In genomic region chr13:30587231-30587630, GRCh38 we compare ENCODE assay signal across 34 cellular contexts. TPM values are rescaled to one million over a fixed set of nuclear protein-coding genes. Genes with fewer than 3 reads are reported as not detected.
DNase-seq lines count a peak whose midpoint lies in the region; ATAC-seq, FAIRE-seq and TF ChIP-seq lines count a peak whose summit lies in the region.
"Had no signal": no experiment of that assay in that cellular context is flagged by ENCODE, and none has a peak within 500 bp of the region (broad histone marks: within the 10 kb centered on the region; RNA-seq: fewer than 3 reads in every experiment).

No MANE protein-coding gene starts in this region.

- H3K9me3 ChIP-seq in smooth muscle cell (replicated peaks; ENCODE audit: low read depth): no peaks in the 10 kb centered on the region
- H3K9me3 ChIP-seq: A549; BE2C; BLaER1; BLaER1 treated with 17β-estradiol and CSF1 and Interleukin-3, amounts not matched to agents 10 nM and 100 nM; Caco-2 had no signal

- TF ChIP-seq CTCF in bronchial epithelial cell (IDR thresholded peaks at IDR 0.05; ENCODE audit: insufficient read depth, low read length, severe bottlenecking) (no peak), epithelial cell of esophagus (IDR thresholded peaks at IDR 0.05; ENCODE audit: insufficient read depth, low read depth, low read length, missing control alignments) (no peak), foreskin keratinocyte (conservative IDR thresholded peaks at IDR 0.05) (no peak), smooth muscle cell (IDR thresholded peaks at IDR 0.05; ENCODE audit: borderline replicate concordance, insufficient read depth, poor library complexity, severe bottlenecking) (no peak)

- H3K36me3 ChIP-seq in bronchial epithelial cell (ENCODE audit: control insufficient read depth, insufficient read depth, low read length) (no peaks in the 10 kb centered on the region), smooth muscle cell (ENCODE audit: low read depth) (no peaks in the 10 kb centered on the region)
- H3K36me3 ChIP-seq: BE2C; BLaER1; BLaER1 treated with 17β-estradiol and CSF1 and Interleukin-3, amounts not matched to agents 10 nM and 100 nM had no signal

- H3K9ac ChIP-seq in smooth muscle cell (ENCODE audit: low read depth): no peak overlapping the region
- H3K9ac ChIP-seq: BLaER1; BLaER1 treated with 17β-estradiol and CSF1 and Interleukin-3, amounts not matched to agents 10 nM and 100 nM had no signal

- H4K20me1 ChIP-seq in smooth muscle cell (ENCODE audit: low read depth): no peaks in the 10 kb centered on the region
- H4K20me1 ChIP-seq: BLaER1; BLaER1 treated with 17β-estradiol and CSF1 and Interleukin-3, amounts not matched to agents 10 nM and 100 nM had no signal

- H3K27me3 ChIP-seq in bronchial epithelial cell (ENCODE audit: control insufficient read depth, insufficient read depth, low read length): no peaks in the 10 kb centered on the region
- H3K27me3 ChIP-seq in foreskin keratinocyte: no peaks in the 10 kb centered on the region
- no peaks in the 10 kb centered on the region for H3K27me3 ChIP-seq in smooth muscle cell (ENCODE audit: low read depth)
- H3K27me3 ChIP-seq: BE2C; BLaER1; BLaER1 treated with 17β-estradiol and CSF1 and Interleukin-3, amounts not matched to agents 10 nM and 100 nM had no signal

- H3K27ac ChIP-seq in epithelial cell of prostate (peak overlapping the region; percentile 74), foreskin keratinocyte (no peak overlapping the region), smooth muscle cell (ENCODE audit: low read depth) (no peak overlapping the region)
- H3K27ac ChIP-seq: 22Rv1; A549; BLaER1; BLaER1 treated with 17β-estradiol and CSF1 and Interleukin-3, amounts not matched to agents 10 nM and 100 nM; C4-2B had no signal

- no peak overlapping the region for H2AFZ ChIP-seq in smooth muscle cell (ENCODE audit: low read depth)

- 93% methylated on average over 1 of the region's 1 CpG for WGBS in smooth muscle cell (ENCODE audit: low lambda C conversion rate)

- no peaks in the 10 kb centered on the region for H3F3A ChIP-seq in smooth muscle cell (ENCODE audit: low read depth)

- H3K4me2 ChIP-seq in smooth muscle cell: no peak overlapping the region
- H3K4me2 ChIP-seq: A549, BLaER1 had no signal

- FAIRE-seq in bronchial epithelial cell (lab: Jason Lieb, UNC): no peak
- FAIRE-seq: A549, D721Med had no signal

- peaks cover 16% of the 10 kb centered on the region for H3K4me1 ChIP-seq in foreskin keratinocyte
- H3K4me1 ChIP-seq in smooth muscle cell (ENCODE audit: low read depth): no peaks in the 10 kb centered on the region
- H3K4me1 ChIP-seq: BE2C, Caco-2 had no signal

- DNase-seq in bronchial epithelial cell (ENCODE audit: low read depth) (peak; percentile 57), epithelial cell of esophagus (ENCODE audit: low read depth) (peak; percentile 66), epithelial cell of prostate (ENCODE audit: low read depth, low spot score) (no peak), foreskin keratinocyte (peak in 1 of 2 donors; percentile 55), smooth muscle cell (lab: John Stamatoyannopoulos, UW; ENCODE audit: unreplicated experiment) (no peak)
- DNase-seq: 8988T; ACHN; AML-193; BE2C; C1 segment of cervical spinal cord; Caco-2; Calu3; CD4-positive, alpha-beta memory T cell; CD4-positive, alpha-beta T cell; CD4-positive, CD25-positive, alpha-beta regulatory T cell; CD8-positive, alpha-beta memory T cell; CD8-positive, alpha-beta T cell; COR-L47; DMS 273 treated with DMSO at 0.1 percent for 48 hours; DMS153; DMS53; DMS79; DMS79 treated with DMSO at 0.1 percent for 48 hours; DND-41; EL had no signal

- H3K79me2 ChIP-seq in smooth muscle cell (ENCODE audit: low read depth): no peaks in the 10 kb centered on the region

- ATAC-seq in foreskin keratinocyte: peak; percentile 34
- no peak for ATAC-seq in HG03095 (IDR thresholded peaks at IDR 0.05; ENCODE audit: unreplicated experiment)
- ATAC-seq in GM18868 (IDR thresholded peaks at IDR 0.05; ENCODE audit: unreplicated experiment): no peak
- no peak for ATAC-seq in SK-N-SH treated with all-trans-retinoic acid at 6 μM for 48 hours
- ATAC-seq: A549; CD8-positive, alpha-beta T cell had no signal

- no peak overlapping the region for H3K4me3 ChIP-seq in bronchial epithelial cell (ENCODE audit: low read depth, low read length)
- H3K4me3 ChIP-seq in epithelial cell of esophagus (ENCODE audit: low read length): no peak overlapping the region
- H3K4me3 ChIP-seq in smooth muscle cell: no peak overlapping the region
- H3K4me3 ChIP-seq: A549; BLaER1; BLaER1 treated with 17β-estradiol and CSF1 and Interleukin-3, amounts not matched to agents 10 nM and 100 nM had no signal

TF ChIP-seq in SK-N-SH treated with all-trans-retinoic acid at 6 μM for 48 hours, 23 proteins besides CTCF, POLR2A, EP300 and RAD21 (continues in another document):
- TF ChIP-seq GLIS3 (CRISPR knock-in tag; IDR thresholded peaks at IDR 0.05) (no peak), TSHZ2 (CRISPR knock-in tag; IDR thresholded peaks at IDR 0.05) (no peak), PATZ1 (CRISPR knock-in tag; IDR thresholded peaks at IDR 0.05; ENCODE audit: borderline replicate concordance) (no peak), ZNF565 (CRISPR knock-in tag; conservative IDR thresholded peaks at IDR 0.05; ENCODE audit: low read depth) (no peak), PPARA (CRISPR knock-in tag; IDR thresholded peaks at IDR 0.05; ENCODE audit: borderline replicate concordance) (no peak), ZC3H10 (CRISPR knock-in tag; IDR thresholded peaks at IDR 0.05) (no peak), ARNTL (CRISPR knock-in tag; IDR thresholded peaks at IDR 0.05; ENCODE audit: borderline replicate concordance, low read depth) (no peak), OSR1 (CRISPR knock-in tag; IDR thresholded peaks at IDR 0.05) (no peak), CSRNP3 (CRISPR knock-in tag; IDR thresholded peaks at IDR 0.05) (no peak), RARB (CRISPR knock-in tag; IDR thresholded peaks at IDR 0.05) (no peak)

RNA-seq across cellular contexts. Expression of gene USPL1, which starts 30.5 kb away (rescaled TPM):
- total RNA-seq in bronchial epithelial cell (6.8 and 20.0 TPM in 2 replicates), foreskin keratinocyte (11.8 and 12.4 TPM in 2 replicates), smooth muscle cell (33.3 and 37.7 TPM in 2 replicates)
- polyA plus RNA-seq in foreskin keratinocyte (3.6 and 4.8 TPM in 2 replicates), smooth muscle cell (11.6 and 12.3 TPM in 2 replicates)

Comparison
In these comparisons a context has a peak if more than half of its experiments do, and no peak if none do; other contexts are left out.
1. DNase-seq: peak in bronchial epithelial cell (single experiment) and epithelial cell of esophagus (single experiment); none in epithelial cell of prostate (single experiment) and smooth muscle cell (single experiment).